2 cellular contexts compared by ENCODE assay signal in the genomic region with DNA sequence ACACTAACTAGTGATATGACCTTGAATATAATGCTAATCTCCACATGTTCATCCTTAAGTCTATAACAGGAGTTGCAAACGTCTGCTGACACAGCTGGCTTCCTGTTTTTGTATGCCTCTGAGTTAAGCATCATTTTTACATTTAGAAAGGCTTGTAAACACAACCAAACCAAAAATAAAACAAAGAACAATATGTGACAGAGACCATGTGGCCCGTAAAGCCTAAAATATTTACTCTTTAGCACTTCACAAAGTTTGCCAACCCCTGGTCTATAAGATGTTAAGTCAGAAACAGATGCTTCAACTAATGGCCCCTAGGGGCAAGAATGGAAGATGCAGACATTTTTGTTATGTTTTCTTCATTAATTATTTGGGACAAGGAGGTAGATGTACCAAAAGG.
TF ChIP-seq lines count a peak whose summit lies in the region.

No MANE protein-coding gene starts in this region.

TF ChIP-seq in SK-N-SH, 30 proteins besides CTCF, POLR2A, EP300 and RAD21 (continued from another document):
- no peak for TF ChIP-seq SIN3A (IDR thresholded peaks at IDR 0.05; ENCODE audit: borderline replicate concordance, low read depth, low read length)
- TF ChIP-seq GATA2 (CRISPR knock-in tag; IDR thresholded peaks at IDR 0.05) = no peak
- TF ChIP-seq FOXM1 (IDR thresholded peaks at IDR 0.05; ENCODE audit: low read depth) = no peak
- TF ChIP-seq, protein P1, sequence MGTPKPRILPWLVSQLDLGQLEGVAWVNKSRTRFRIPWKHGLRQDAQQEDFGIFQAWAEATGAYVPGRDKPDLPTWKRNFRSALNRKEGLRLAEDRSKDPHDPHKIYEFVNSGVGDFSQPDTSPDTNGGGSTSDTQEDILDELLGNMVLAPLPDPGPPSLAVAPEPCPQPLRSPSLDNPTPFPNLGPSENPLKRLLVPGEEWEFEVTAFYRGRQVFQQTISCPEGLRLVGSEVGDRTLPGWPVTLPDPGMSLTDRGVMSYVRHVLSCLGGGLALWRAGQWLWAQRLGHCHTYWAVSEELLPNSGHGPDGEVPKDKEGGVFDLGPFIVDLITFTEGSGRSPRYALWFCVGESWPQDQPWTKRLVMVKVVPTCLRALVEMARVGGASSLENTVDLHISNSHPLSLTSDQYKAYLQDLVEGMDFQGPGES (IDR thresholded peaks at IDR 0.05; ENCODE audit: low read depth, low read length) = no peak
- TF ChIP-seq SMC3 (IDR thresholded peaks at IDR 0.05; ENCODE audit: low read depth, low read length) = no peak
- TF ChIP-seq, protein P2, sequence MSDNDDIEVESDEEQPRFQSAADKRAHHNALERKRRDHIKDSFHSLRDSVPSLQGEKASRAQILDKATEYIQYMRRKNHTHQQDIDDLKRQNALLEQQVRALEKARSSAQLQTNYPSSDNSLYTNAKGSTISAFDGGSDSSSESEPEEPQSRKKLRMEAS (IDR thresholded peaks at IDR 0.05; ENCODE audit: low read depth) = no peak
TF ChIP-seq in SK-N-SH: peak in this region for 0.

TF ChIP-seq in SK-N-SH treated with all-trans-retinoic acid at 6 μM for 48 hours, 23 proteins besides CTCF, POLR2A, EP300 and RAD21:
- TF ChIP-seq, protein P3, sequence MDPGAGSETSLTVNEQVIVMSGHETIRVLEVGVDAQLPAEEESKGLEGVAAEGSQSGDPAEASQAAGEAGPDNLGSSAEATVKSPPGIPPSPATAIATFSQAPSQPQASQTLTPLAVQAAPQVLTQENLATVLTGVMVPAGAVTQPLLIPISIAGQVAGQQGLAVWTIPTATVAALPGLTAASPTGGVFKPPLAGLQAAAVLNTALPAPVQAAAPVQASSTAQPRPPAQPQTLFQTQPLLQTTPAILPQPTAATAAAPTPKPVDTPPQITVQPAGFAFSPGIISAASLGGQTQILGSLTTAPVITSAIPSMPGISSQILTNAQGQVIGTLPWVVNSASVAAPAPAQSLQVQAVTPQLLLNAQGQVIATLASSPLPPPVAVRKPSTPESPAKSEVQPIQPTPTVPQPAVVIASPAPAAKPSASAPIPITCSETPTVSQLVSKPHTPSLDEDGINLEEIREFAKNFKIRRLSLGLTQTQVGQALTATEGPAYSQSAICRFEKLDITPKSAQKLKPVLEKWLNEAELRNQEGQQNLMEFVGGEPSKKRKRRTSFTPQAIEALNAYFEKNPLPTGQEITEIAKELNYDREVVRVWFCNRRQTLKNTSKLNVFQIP (CRISPR knock-in tag; IDR thresholded peaks at IDR 0.05; ENCODE audit: borderline replicate concordance, low read depth) = no peak
- TF ChIP-seq, protein P4, sequence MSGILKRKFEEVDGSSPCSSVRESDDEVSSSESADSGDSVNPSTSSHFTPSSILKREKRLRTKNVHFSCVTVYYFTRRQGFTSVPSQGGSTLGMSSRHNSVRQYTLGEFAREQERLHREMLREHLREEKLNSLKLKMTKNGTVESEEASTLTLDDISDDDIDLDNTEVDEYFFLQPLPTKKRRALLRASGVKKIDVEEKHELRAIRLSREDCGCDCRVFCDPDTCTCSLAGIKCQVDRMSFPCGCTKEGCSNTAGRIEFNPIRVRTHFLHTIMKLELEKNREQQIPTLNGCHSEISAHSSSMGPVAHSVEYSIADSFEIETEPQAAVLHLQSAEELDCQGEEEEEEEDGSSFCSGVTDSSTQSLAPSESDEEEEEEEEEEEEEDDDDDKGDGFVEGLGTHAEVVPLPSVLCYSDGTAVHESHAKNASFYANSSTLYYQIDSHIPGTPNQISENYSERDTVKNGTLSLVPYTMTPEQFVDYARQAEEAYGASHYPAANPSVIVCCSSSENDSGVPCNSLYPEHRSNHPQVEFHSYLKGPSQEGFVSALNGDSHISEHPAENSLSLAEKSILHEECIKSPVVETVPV (CRISPR knock-in tag; IDR thresholded peaks at IDR 0.05) = no peak
- TF ChIP-seq, protein P5, sequence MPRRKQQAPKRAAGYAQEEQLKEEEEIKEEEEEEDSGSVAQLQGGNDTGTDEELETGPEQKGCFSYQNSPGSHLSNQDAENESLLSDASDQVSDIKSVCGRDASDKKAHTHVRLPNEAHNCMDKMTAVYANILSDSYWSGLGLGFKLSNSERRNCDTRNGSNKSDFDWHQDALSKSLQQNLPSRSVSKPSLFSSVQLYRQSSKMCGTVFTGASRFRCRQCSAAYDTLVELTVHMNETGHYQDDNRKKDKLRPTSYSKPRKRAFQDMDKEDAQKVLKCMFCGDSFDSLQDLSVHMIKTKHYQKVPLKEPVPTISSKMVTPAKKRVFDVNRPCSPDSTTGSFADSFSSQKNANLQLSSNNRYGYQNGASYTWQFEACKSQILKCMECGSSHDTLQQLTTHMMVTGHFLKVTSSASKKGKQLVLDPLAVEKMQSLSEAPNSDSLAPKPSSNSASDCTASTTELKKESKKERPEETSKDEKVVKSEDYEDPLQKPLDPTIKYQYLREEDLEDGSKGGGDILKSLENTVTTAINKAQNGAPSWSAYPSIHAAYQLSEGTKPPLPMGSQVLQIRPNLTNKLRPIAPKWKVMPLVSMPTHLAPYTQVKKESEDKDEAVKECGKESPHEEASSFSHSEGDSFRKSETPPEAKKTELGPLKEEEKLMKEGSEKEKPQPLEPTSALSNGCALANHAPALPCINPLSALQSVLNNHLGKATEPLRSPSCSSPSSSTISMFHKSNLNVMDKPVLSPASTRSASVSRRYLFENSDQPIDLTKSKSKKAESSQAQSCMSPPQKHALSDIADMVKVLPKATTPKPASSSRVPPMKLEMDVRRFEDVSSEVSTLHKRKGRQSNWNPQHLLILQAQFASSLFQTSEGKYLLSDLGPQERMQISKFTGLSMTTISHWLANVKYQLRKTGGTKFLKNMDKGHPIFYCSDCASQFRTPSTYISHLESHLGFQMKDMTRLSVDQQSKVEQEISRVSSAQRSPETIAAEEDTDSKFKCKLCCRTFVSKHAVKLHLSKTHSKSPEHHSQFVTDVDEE (CRISPR knock-in tag; IDR thresholded peaks at IDR 0.05) = no peak
- no peak for TF ChIP-seq ARNTL (CRISPR knock-in tag; IDR thresholded peaks at IDR 0.05; ENCODE audit: borderline replicate concordance, low read depth)
- no peak for TF ChIP-seq ZNF8 (CRISPR knock-in tag; IDR thresholded peaks at IDR 0.05)
- TF ChIP-seq ZC3H10 (CRISPR knock-in tag; IDR thresholded peaks at IDR 0.05) = no peak
- TF ChIP-seq OSR1 (CRISPR knock-in tag; IDR thresholded peaks at IDR 0.05) = no peak
- no peak for TF ChIP-seq CSDC2 (CRISPR knock-in tag; IDR thresholded peaks at IDR 0.05)
- TF ChIP-seq ZNF565 (CRISPR knock-in tag; conservative IDR thresholded peaks at IDR 0.05; ENCODE audit: low read depth) = no peak
- no peak for TF ChIP-seq RARB (CRISPR knock-in tag; IDR thresholded peaks at IDR 0.05)
- TF ChIP-seq, protein P6, sequence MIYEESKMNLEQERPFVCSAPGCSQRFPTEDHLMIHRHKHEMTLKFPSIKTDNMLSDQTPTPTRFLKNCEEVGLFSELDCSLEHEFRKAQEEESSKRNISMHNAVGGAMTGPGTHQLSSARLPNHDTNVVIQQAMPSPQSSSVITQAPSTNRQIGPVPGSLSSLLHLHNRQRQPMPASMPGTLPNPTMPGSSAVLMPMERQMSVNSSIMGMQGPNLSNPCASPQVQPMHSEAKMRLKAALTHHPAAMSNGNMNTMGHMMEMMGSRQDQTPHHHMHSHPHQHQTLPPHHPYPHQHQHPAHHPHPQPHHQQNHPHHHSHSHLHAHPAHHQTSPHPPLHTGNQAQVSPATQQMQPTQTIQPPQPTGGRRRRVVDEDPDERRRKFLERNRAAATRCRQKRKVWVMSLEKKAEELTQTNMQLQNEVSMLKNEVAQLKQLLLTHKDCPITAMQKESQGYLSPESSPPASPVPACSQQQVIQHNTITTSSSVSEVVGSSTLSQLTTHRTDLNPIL (CRISPR knock-in tag; IDR thresholded peaks at IDR 0.05; ENCODE audit: low read depth) = no peak
- TF ChIP-seq ZNF70 (CRISPR knock-in tag; IDR thresholded peaks at IDR 0.05) = no peak
- TF ChIP-seq ESRRG (CRISPR knock-in tag; IDR thresholded peaks at IDR 0.05) = no peak
- TF ChIP-seq SNAI2 (CRISPR knock-in tag; IDR thresholded peaks at IDR 0.05) = no peak
- TF ChIP-seq PPARA (CRISPR knock-in tag; IDR thresholded peaks at IDR 0.05; ENCODE audit: borderline replicate concordance) = no peak
- TF ChIP-seq, protein P7, sequence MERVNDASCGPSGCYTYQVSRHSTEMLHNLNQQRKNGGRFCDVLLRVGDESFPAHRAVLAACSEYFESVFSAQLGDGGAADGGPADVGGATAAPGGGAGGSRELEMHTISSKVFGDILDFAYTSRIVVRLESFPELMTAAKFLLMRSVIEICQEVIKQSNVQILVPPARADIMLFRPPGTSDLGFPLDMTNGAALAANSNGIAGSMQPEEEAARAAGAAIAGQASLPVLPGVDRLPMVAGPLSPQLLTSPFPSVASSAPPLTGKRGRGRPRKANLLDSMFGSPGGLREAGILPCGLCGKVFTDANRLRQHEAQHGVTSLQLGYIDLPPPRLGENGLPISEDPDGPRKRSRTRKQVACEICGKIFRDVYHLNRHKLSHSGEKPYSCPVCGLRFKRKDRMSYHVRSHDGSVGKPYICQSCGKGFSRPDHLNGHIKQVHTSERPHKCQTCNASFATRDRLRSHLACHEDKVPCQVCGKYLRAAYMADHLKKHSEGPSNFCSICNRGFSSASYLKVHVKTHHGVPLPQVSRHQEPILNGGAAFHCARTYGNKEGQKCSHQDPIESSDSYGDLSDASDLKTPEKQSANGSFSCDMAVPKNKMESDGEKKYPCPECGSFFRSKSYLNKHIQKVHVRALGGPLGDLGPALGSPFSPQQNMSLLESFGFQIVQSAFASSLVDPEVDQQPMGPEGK (CRISPR knock-in tag; IDR thresholded peaks at IDR 0.05; ENCODE audit: borderline replicate concordance) = no peak
- no peak for TF ChIP-seq ZFP30 (CRISPR knock-in tag; IDR thresholded peaks at IDR 0.05)
